8 cellular contexts compared by ENCODE assay signal in the genomic region with DNA sequence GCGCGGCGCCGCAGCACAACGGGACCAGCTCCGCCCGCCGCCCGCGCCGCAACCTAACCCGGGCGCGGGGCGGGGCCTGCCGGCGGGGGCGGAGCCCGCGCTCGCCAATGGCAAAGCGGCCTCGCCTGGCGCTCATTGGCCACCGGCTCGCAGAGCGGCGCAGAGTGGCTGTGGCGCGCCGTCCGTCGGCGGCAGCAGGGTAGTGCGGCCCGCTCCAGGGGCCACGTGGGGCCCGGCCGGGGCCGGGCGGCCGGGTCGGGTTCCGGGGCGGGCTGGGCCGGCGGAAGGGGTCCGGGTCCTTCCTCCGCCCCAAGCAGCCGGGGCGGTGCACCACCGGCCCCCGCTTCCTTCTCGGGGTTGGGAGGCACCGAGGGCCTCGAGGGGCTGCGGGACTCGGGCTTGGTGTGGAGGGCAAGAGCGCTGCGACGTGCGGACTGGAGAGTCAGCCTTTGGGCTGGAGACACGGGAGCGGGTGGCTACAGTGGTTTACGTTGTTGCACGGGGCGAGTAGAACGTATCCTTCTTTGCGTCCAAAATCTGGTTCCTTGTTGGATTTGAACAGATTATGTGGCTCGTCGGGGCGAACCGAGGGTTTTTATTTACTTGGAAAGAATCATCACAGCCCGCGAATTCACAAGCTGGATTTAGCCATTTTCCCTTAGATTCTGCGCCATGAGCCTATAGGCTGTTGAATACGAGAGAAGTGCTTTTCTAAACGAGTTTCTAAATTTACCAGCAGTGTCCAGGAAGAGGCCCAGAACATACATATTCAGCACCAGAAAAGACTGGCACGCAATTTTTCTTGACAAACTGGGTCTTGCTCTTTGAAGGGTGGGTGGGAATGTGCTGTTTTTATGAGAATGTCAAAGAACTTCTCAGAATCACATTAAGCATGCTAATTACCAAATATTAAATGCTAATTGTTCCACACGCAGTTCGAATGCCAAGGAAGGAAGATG. TPM values are rescaled to one million over a fixed set of nuclear protein-coding genes. Genes with fewer than 3 reads are reported as not detected.
A peak's percentile ranks its signal among the peaks of the same experiment; 100 is the strongest.
DNase-seq lines count a peak whose midpoint lies in the region; ATAC-seq and TF ChIP-seq lines count a peak whose summit lies in the region.

Gene SRM, minus strand, starts transcription at position 29 of the 959 bp plus-strand sequence. CDS start 75 bp downstream, outside the sequence.

- peak within 1 kb of the TSS; percentile 92 for H3K4me2 ChIP-seq in parathyroid adenoma (ENCODE audit: low read length)

- TF ChIP-seq CTCF in GM12872 (IDR thresholded peaks at IDR 0.05; ENCODE audit: insufficient read depth, low read depth, low read length) (peak; percentile 36; the same call in 1 of the 3 replicates), parathyroid adenoma (IDR thresholded peaks at IDR 0.05) (no peak), tibial artery (IDR thresholded peaks at IDR 0.05) (peak; percentile 47 to 83)

- H3K4me1 ChIP-seq in parathyroid adenoma (no peaks in the 10 kb centered on the region), tibial artery (peaks cover 0 to 26% (median 22%) of the 10 kb centered on the region in 4 donors)

- H3K27me3 Mint-ChIP-seq in activated naive CD8-positive, alpha-beta T cell treated with anti-CD3 and anti-CD28 coated beads, Interleukin-2, amount 50 U/mL, for 24 hours, result no peaks in the 10 kb centered on the region

- peak within 1 kb of the TSS; percentile 95 for H3K27ac Mint-ChIP-seq in activated naive CD8-positive, alpha-beta T cell treated with anti-CD3 and anti-CD28 coated beads, Interleukin-2, amount 50 U/mL, for 24 hours

- H3K9ac ChIP-seq in parathyroid adenoma, result peak within 1 kb of the TSS; percentile 67

- peak within 1 kb of the TSS; percentile 87 for H2AFZ ChIP-seq in parathyroid adenoma

- peak within 1 kb of the TSS; percentile 76 for H3K4me3 ChIP-seq in parathyroid adenoma (ENCODE audit: low read depth, low read length)
- peak within 1 kb of the TSS; percentile 92 to 99 for H3K4me3 ChIP-seq in tibial artery

- peak; percentile 89 for DNase-seq in NCI-H128 (lab: John Stamatoyannopoulos, UW; ENCODE audit: unreplicated experiment)
- peak; percentile 89 for DNase-seq in SW480 (ENCODE audit: low spot score)
- peak; percentile 93 for DNase-seq in activated naive CD8-positive, alpha-beta T cell treated with anti-CD3 and anti-CD28 coated beads, Interleukin-2, amount 50 U/mL, for 24 hours
- DNase-seq in Right ventricle myocardium superior, result peak; percentile 95
- peak; percentile 91 to 94 for DNase-seq in tibial artery

- ATAC-seq in HG02678 (IDR thresholded peaks at IDR 0.05; ENCODE audit: unreplicated experiment) (peak; percentile 87), Right ventricle myocardium superior (ENCODE audit: poor library complexity) (peak; percentile 100)
- peak; percentile 93 for ATAC-seq in activated naive CD8-positive, alpha-beta T cell treated with anti-CD3 and anti-CD28 coated beads, Interleukin-2, amount 50 U/mL, for 24 hours

- H3K36me3 ChIP-seq in parathyroid adenoma (ENCODE audit: control insufficient read depth, insufficient read depth, low read length) (no peaks in the 10 kb centered on the region), tibial artery (peaks cover 26 to 51% (median 29%) of the 10 kb centered on the region in 3 donors)

- no peak within 1 kb of the TSS for H3K27ac ChIP-seq in parathyroid adenoma
- H3K27ac ChIP-seq in tibial artery, result peak within 1 kb of the TSS; percentile 56 to 78

- H3K4me1 Mint-ChIP-seq in activated naive CD8-positive, alpha-beta T cell treated with anti-CD3 and anti-CD28 coated beads, Interleukin-2, amount 50 U/mL, for 24 hours, result peaks cover 60% of the 10 kb centered on the region

- H3K27me3 ChIP-seq in parathyroid adenoma (ENCODE audit: control insufficient read depth, insufficient read depth, low read length) (no peaks in the 10 kb centered on the region), tibial artery (no peaks in the 10 kb centered on the region)

- peaks cover 54% of the 10 kb centered on the region for H3K36me3 Mint-ChIP-seq in activated naive CD8-positive, alpha-beta T cell treated with anti-CD3 and anti-CD28 coated beads, Interleukin-2, amount 50 U/mL, for 24 hours (ENCODE audit: low read depth)

- H3K4me3 Mint-ChIP-seq in activated naive CD8-positive, alpha-beta T cell treated with anti-CD3 and anti-CD28 coated beads, Interleukin-2, amount 50 U/mL, for 24 hours, result peak within 1 kb of the TSS; percentile 95

- no peaks in the 10 kb centered on the region for H3K79me2 ChIP-seq in parathyroid adenoma

- no peaks in the 10 kb centered on the region for H3K9me3 Mint-ChIP-seq in activated naive CD8-positive, alpha-beta T cell treated with anti-CD3 and anti-CD28 coated beads, Interleukin-2, amount 50 U/mL, for 24 hours

- intact Hi-C loops in Right ventricle myocardium superior (cut with DNase I) (no loop called here), tibial artery (cut with DNase I; ENCODE audit: low total_unique reads) (no loop called here)

- no peaks in the 10 kb centered on the region for H3K9me3 ChIP-seq in parathyroid adenoma (ENCODE audit: control insufficient read depth, low read length)
- no peaks in the 10 kb centered on the region for H3K9me3 ChIP-seq in tibial artery

RNA-seq across cellular contexts. Expression of gene SRM, which starts in this region (rescaled TPM):
- 47.2 TPM for total RNA-seq in Right ventricle myocardium superior
